11 cellular contexts compared by ENCODE assay signal in the genomic region with DNA sequence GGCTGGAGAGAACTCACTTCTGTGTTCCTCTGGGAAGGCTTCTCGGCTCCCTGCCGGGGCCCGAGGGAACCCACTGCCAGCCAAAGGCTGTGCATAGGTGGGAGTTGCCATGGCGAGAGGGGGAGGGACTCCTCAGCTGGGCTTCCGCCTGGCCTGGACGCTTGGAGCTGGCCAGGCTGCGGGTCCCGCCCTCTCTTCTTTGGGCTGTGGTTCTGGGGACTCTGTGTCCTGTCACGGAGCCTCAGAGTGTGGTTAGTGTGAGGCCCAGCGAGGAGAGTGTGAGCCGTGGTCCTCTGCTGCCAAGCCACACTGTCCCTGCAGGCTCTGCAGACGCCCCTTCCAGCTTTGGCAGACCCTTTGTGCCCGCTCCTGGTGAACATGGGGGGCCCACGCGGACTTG.
DNase-seq lines count a peak whose midpoint lies in the region; ATAC-seq lines count a peak whose summit lies in the region.
"Had no signal": no experiment of that assay in that cellular context is flagged by ENCODE, and none has a peak within 500 bp of the region (broad histone marks: within the 10 kb centered on the region; RNA-seq: fewer than 3 reads in every experiment).

No MANE protein-coding gene starts in this region.

- DNase-seq in H7 (peak; percentile 91), ecto neural progenitor cell (ENCODE audit: low spot score) (peak; percentile 78), left colon (peak in 1 of 2 donors; percentile 47), retina (peak; percentile 54), DMS 273 (lab: John Stamatoyannopoulos, UW; ENCODE audit: unreplicated experiment) (no peak), immature natural killer cell (no peak)
- DNase-seq in activated CD4-positive, CD25-positive, alpha-beta regulatory T cell (lab: John Stamatoyannopoulos, UW) = no peak
- DNase-seq: NCI-H1436 had no signal

- peak; percentile 55 for ATAC-seq in left colon
- no peak for ATAC-seq in HG03159 (IDR thresholded peaks at IDR 0.05; ENCODE audit: unreplicated experiment)

- peaks cover 10 to 45% (median 17%) of the 10 kb centered on the region in 3 donors for H3K27me3 Mint-ChIP-seq in immature natural killer cell (ENCODE audit: low read depth in 3 of 3)

- H3K9me3 Mint-ChIP-seq in immature natural killer cell = no peaks in the 10 kb centered on the region
- H3K9me3 Mint-ChIP-seq: T-helper 2 cell treated with Interferon-gamma antibody and Interleukin-4, amounts not matched to agents 5 μg/mL and 100 μg/mL, for 36 hours had no signal

- H3K4me3 Mint-ChIP-seq in immature natural killer cell = no peak overlapping the region
- H3K4me3 Mint-ChIP-seq: T-helper 2 cell treated with Interferon-gamma antibody and Interleukin-4, amounts not matched to agents 5 μg/mL and 100 μg/mL, for 36 hours had no signal

- H3K27me3 ChIP-seq in H7 (ENCODE audit: control insufficient read depth, insufficient read depth, low read length) = no peaks in the 10 kb centered on the region
- H3K27me3 ChIP-seq: adrenal gland had no signal

- no peak overlapping the region for H3K4me3 ChIP-seq in H7 (ENCODE audit: insufficient read depth, low read depth, low read length)
- H3K4me3 ChIP-seq: adrenal gland had no signal

- intact Hi-C loops in left colon (cut with DNase I, micrococcal nuclease) = no loop called here

- no peaks in the 10 kb centered on the region for H3K36me3 ChIP-seq in H7 (replicated peaks; ENCODE audit: control insufficient read depth, insufficient read depth, low read length)
- H3K36me3 ChIP-seq: adrenal gland had no signal

- H3K36me3 Mint-ChIP-seq in immature natural killer cell = peaks cover 0 to 7% (median 4%) of the 10 kb centered on the region in 3 donors

- H3K27ac Mint-ChIP-seq in immature natural killer cell = peak overlapping the region in 3 of 6 donors; percentile 46 to 50 (median 48)
- H3K27ac Mint-ChIP-seq: T-helper 2 cell treated with Interferon-gamma antibody and Interleukin-4, amounts not matched to agents 5 μg/mL and 100 μg/mL, for 36 hours had no signal

- H3K4me1 Mint-ChIP-seq in immature natural killer cell = peaks cover 76 to 89% of the 10 kb centered on the region in 2 donors

Comparison
In these comparisons a context has a peak if more than half of its experiments do, and no peak if none do; other contexts are left out.
1. DNase-seq: peak in H7 (single experiment), ecto neural progenitor cell (single experiment) and retina (single experiment); none in DMS 273 (single experiment), immature natural killer cell (0 of 3) and activated CD4-positive, CD25-positive, alpha-beta regulatory T cell (0 of 4).